Comparison of ENCODE assay signal across 8 cellular contexts in the genomic region with DNA sequence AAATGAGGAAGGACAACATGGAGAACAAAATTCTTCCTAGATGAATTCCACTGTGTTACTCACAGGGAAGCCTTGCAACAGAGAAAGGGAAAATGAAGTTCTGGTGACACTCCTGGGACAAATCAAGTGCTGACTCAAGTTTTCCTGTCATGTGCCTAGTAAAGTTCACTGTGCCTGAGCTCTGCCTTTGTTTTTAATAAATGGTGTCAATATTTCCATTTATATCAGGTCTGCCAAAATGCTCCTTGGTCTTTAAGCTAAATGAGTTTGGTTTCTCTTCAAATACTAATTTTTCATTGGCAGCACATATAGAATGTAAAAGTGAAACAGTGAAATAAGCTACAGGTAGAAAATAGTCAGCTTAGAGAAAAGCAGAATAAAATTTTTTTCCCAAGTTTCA. TPM values are rescaled to one million over a fixed set of nuclear protein-coding genes. Genes with fewer than 3 reads are reported as not detected.
DNase-seq lines count a peak whose midpoint lies in the region; ATAC-seq, FAIRE-seq and TF ChIP-seq lines count a peak whose summit lies in the region.

No MANE protein-coding gene starts in this region.

- ATAC-seq in CD4-positive, alpha-beta T cell (ENCODE audit: poor library complexity), result no peak
- ATAC-seq in activated T-helper 17 cell treated with anti-CD3 and anti-CD28 coated beads, Interleukin-2, amount 50 U/mL, for 72 hours (replicated peaks), result peak; percentile 60
- ATAC-seq in foreskin keratinocyte, result no peak
- peak; percentile 82 to 86 (median 85) for ATAC-seq in psoas muscle
- no peak for ATAC-seq in HG02852 (IDR thresholded peaks at IDR 0.05; ENCODE audit: unreplicated experiment)

- CTCF ChIA-PET in CD4-positive, alpha-beta T cell (lab: Charles Lee), result interaction anchor here (0.8 to 1.5 kb wide), 2 partner anchors 24 to 220 kb away, joined by 3 to 5 read pairs; no protein-coding TSS in a partner anchor
- CTCF ChIA-PET in CD4-positive, alpha-beta memory T cell (lab: Charles Lee; ENCODE audit: partially characterized antibody), result interaction anchor here (1.3 to 5.6 kb wide), 6 partner anchors 10 to 356 kb away, joined by 3 to 49 read pairs (median 5); partner anchors contain the start of genes ATF1 and SLC11A2
- CTCF ChIA-PET in CD8-positive, alpha-beta memory T cell (lab: Charles Lee), result interaction anchor here (1.1 to 4.5 kb wide), 4 partner anchors 159 to 227 kb away, joined by 3 to 38 read pairs (median 14); partner anchors contain the start of gene ATF1

- no peak for DNase-seq in CD4-positive, alpha-beta T cell
- DNase-seq in foreskin keratinocyte, result peak; percentile 7 to 50
- DNase-seq in psoas muscle, result no peak
- no peak for DNase-seq in CD4-positive, alpha-beta memory T cell
- no peak for DNase-seq in GM12892 (ENCODE audit: insufficient read length)
- DNase-seq in CD8-positive, alpha-beta memory T cell, result no peak

- intact Hi-C loops in CD4-positive, alpha-beta T cell (cut with DNase I, micrococcal nuclease), result no loop called here
- intact Hi-C loops in psoas muscle (cut with DNase I), result loop anchor here (2.0 to 10.0 kb wide), 4 partner anchors 63 to 221 kb away; partner anchors contain the start of gene ATF1 (in 1 of the 2)
- intact Hi-C loops in CD4-positive, alpha-beta memory T cell (cut with micrococcal nuclease), result no loop called here

- H3K4me1 ChIP-seq in foreskin keratinocyte, result no peaks in the 10 kb centered on the region
- peaks cover 25% of the 10 kb centered on the region for H3K4me1 ChIP-seq in psoas muscle
- H3K4me1 ChIP-seq in CD4-positive, alpha-beta memory T cell (ENCODE audit: insufficient read depth, low read length), result no peaks in the 10 kb centered on the region
- no peaks in the 10 kb centered on the region for H3K4me1 ChIP-seq in CD8-positive, alpha-beta memory T cell (ENCODE audit: insufficient read depth, low read length)

- H3K36me3 ChIP-seq in psoas muscle (ENCODE audit: insufficient read depth in 1 of 2, low read depth in 1 of 2), result peaks cover 0 to 38% of the 10 kb centered on the region in 2 donors
- H3K36me3 ChIP-seq in CD4-positive, alpha-beta memory T cell (ENCODE audit: insufficient read depth, low read length), result peaks cover 17% of the 10 kb centered on the region
- H3K36me3 ChIP-seq in CD8-positive, alpha-beta memory T cell (ENCODE audit: insufficient read depth, low read length), result peaks cover 10% of the 10 kb centered on the region

- no peak overlapping the region for H3K4me3 ChIP-seq in psoas muscle
- H3K4me3 ChIP-seq in CD4-positive, alpha-beta memory T cell (ENCODE audit: low read length in 2 of 2), result no peak overlapping the region
- no peak overlapping the region for H3K4me3 ChIP-seq in CD8-positive, alpha-beta memory T cell (ENCODE audit: low read length)

- peak overlapping the region; percentile 59 for H3K27ac Mint-ChIP-seq in CD4-positive, alpha-beta T cell
- H3K27ac Mint-ChIP-seq in activated T-helper 17 cell treated with anti-CD3 and anti-CD28 coated beads, Interleukin-2, amount 50 U/mL, for 72 hours, result peak overlapping the region; percentile 69
- peak overlapping the region in 2 of 7 donors; percentile 18 to 33 for H3K27ac Mint-ChIP-seq in CD4-positive, alpha-beta memory T cell
- H3K27ac Mint-ChIP-seq in CD8-positive, alpha-beta memory T cell, result peak overlapping the region in 4 of 8 donors; percentile 6 to 69 (median 40)

- H3K9me3 ChIP-seq in CD4-positive, alpha-beta T cell (ENCODE audit: control insufficient read depth, low read length), result no peaks in the 10 kb centered on the region
- H3K9me3 ChIP-seq in psoas muscle, result no peaks in the 10 kb centered on the region
- H3K9me3 ChIP-seq in CD4-positive, alpha-beta memory T cell (ENCODE audit: control insufficient read depth in 1 of 2, low read length in 2 of 2), result no peaks in the 10 kb centered on the region
- no peaks in the 10 kb centered on the region for H3K9me3 ChIP-seq in CD8-positive, alpha-beta memory T cell (ENCODE audit: low read length)

- H3K27me3 ChIP-seq in CD4-positive, alpha-beta T cell (ENCODE audit: control insufficient read depth, insufficient read depth, low read length), result no peaks in the 10 kb centered on the region
- H3K27me3 ChIP-seq in foreskin keratinocyte (no peaks in the 10 kb centered on the region), psoas muscle (ENCODE audit: insufficient read depth in 3 of 3, low read length in 2 of 3) (no peaks in the 10 kb centered on the region)
- H3K27me3 ChIP-seq in CD4-positive, alpha-beta memory T cell (ENCODE audit: insufficient read depth, low read length), result no peaks in the 10 kb centered on the region
- no peaks in the 10 kb centered on the region for H3K27me3 ChIP-seq in CD8-positive, alpha-beta memory T cell (ENCODE audit: insufficient read depth, low read length, poor library complexity, severe bottlenecking)

- FAIRE-seq in GM12892 (lab: Jason Lieb, UNC), result no peak

- H3K4me1 Mint-ChIP-seq in CD4-positive, alpha-beta T cell (ENCODE audit: low read depth), result peaks cover 9% of the 10 kb centered on the region
- peaks cover 14% of the 10 kb centered on the region for H3K4me1 Mint-ChIP-seq in activated T-helper 17 cell treated with anti-CD3 and anti-CD28 coated beads, Interleukin-2, amount 50 U/mL, for 72 hours
- H3K4me1 Mint-ChIP-seq in CD4-positive, alpha-beta memory T cell, result peaks cover 0 to 6% (median 3%) of the 10 kb centered on the region in 4 donors
- peaks cover 0 to 9% (median 3%) of the 10 kb centered on the region in 3 donors for H3K4me1 Mint-ChIP-seq in CD8-positive, alpha-beta memory T cell

- POLR2A ChIA-PET in CD4-positive, alpha-beta T cell (lab: Charles Lee), result interaction anchor here (3.6 kb wide), 1 partner anchor 220 kb away, joined by 17 read pairs; no protein-coding TSS in a partner anchor
- POLR2A ChIA-PET in CD4-positive, alpha-beta memory T cell (lab: Charles Lee; ENCODE audit: partially characterized antibody), result interaction anchor here (2.0 kb wide), 1 partner anchor 220 kb away, joined by 6 read pairs; no protein-coding TSS in a partner anchor
- POLR2A ChIA-PET in CD8-positive, alpha-beta memory T cell (lab: Charles Lee), result interaction anchor here (0.8 to 1.4 kb wide), 2 partner anchors 160 to 220 kb away, joined by 3 to 5 read pairs; no protein-coding TSS in a partner anchor

- no peak overlapping the region for H3K27ac ChIP-seq in CD4-positive, alpha-beta T cell (ENCODE audit: low read depth, low read length)
- H3K27ac ChIP-seq in foreskin keratinocyte (no peak overlapping the region), psoas muscle (peak overlapping the region; percentile 82)
- no peak overlapping the region for H3K27ac ChIP-seq in CD4-positive, alpha-beta memory T cell (ENCODE audit: low read depth, low read length)
- H3K27ac ChIP-seq in CD8-positive, alpha-beta memory T cell (ENCODE audit: low read depth, low read length), result no peak overlapping the region

- peaks cover 49% of the 10 kb centered on the region for H3K36me3 Mint-ChIP-seq in CD4-positive, alpha-beta T cell (ENCODE audit: low read depth)
- peaks cover 70% of the 10 kb centered on the region for H3K36me3 Mint-ChIP-seq in activated T-helper 17 cell treated with anti-CD3 and anti-CD28 coated beads, Interleukin-2, amount 50 U/mL, for 72 hours (ENCODE audit: low read depth)
- H3K36me3 Mint-ChIP-seq in CD4-positive, alpha-beta memory T cell, result peaks cover 35 to 48% of the 10 kb centered on the region in 2 donors
- H3K36me3 Mint-ChIP-seq in CD8-positive, alpha-beta memory T cell, result peaks cover 0 to 48% (median 12%) of the 10 kb centered on the region in 3 donors

- H3K4me3 Mint-ChIP-seq in CD4-positive, alpha-beta T cell, result no peak overlapping the region
- peak overlapping the region; percentile 3 for H3K4me3 Mint-ChIP-seq in activated T-helper 17 cell treated with anti-CD3 and anti-CD28 coated beads, Interleukin-2, amount 50 U/mL, for 72 hours
- no peak overlapping the region for H3K4me3 Mint-ChIP-seq in CD4-positive, alpha-beta memory T cell
- H3K4me3 Mint-ChIP-seq in CD8-positive, alpha-beta memory T cell, result no peak overlapping the region

- TF ChIP-seq POLR2A in GM12892 (IDR thresholded peaks at IDR 0.05; ENCODE audit: low read depth, low read length), result no peak

- no peaks in the 10 kb centered on the region for H3K27me3 Mint-ChIP-seq in CD4-positive, alpha-beta T cell
- no peaks in the 10 kb centered on the region for H3K27me3 Mint-ChIP-seq in activated T-helper 17 cell treated with anti-CD3 and anti-CD28 coated beads, Interleukin-2, amount 50 U/mL, for 72 hours
- H3K27me3 Mint-ChIP-seq in CD4-positive, alpha-beta memory T cell, result no peaks in the 10 kb centered on the region
- no peaks in the 10 kb centered on the region for H3K27me3 Mint-ChIP-seq in CD8-positive, alpha-beta memory T cell

- TF ChIP-seq CTCF in CD4-positive, alpha-beta T cell (IDR thresholded peaks at IDR 0.05), result no peak
- no peak for TF ChIP-seq CTCF in foreskin keratinocyte (conservative IDR thresholded peaks at IDR 0.05)
- TF ChIP-seq CTCF in psoas muscle (IDR thresholded peaks at IDR 0.05), result no peak

- no peaks in the 10 kb centered on the region for H3K9me3 Mint-ChIP-seq in CD4-positive, alpha-beta T cell
- no peaks in the 10 kb centered on the region for H3K9me3 Mint-ChIP-seq in activated T-helper 17 cell treated with anti-CD3 and anti-CD28 coated beads, Interleukin-2, amount 50 U/mL, for 72 hours
- H3K9me3 Mint-ChIP-seq in CD4-positive, alpha-beta memory T cell, result no peaks in the 10 kb centered on the region
- H3K9me3 Mint-ChIP-seq in CD8-positive, alpha-beta memory T cell, result no peaks in the 10 kb centered on the region

RNA-seq across cellular contexts. Expression of gene HIGD1C, which starts 33.0 kb away (rescaled TPM):
- not detected for total RNA-seq in CD4-positive, alpha-beta T cell
- not detected for total RNA-seq in activated T-helper 17 cell treated with anti-CD3 and anti-CD28 coated beads, Interleukin-2, amount 50 U/mL, for 72 hours
- total RNA-seq in foreskin keratinocyte, result not detected in 2 replicates
- polyA plus RNA-seq in foreskin keratinocyte, result not detected in 2 replicates
- not detected for total RNA-seq in psoas muscle
- polyA plus RNA-seq in psoas muscle, result not detected
- not detected for total RNA-seq in CD4-positive, alpha-beta memory T cell
- polyA plus RNA-seq in CD4-positive, alpha-beta memory T cell, result not detected
- polyA plus RNA-seq in GM12892 (2012; ENCODE audit: missing spikeins), result not detected
- not detected for total RNA-seq in CD8-positive, alpha-beta memory T cell
- not detected for polyA plus RNA-seq in CD8-positive, alpha-beta memory T cell

RNA-seq across cellular contexts. Expression of gene SLC11A2, which starts 40.9 kb away (rescaled TPM):
- total RNA-seq in CD4-positive, alpha-beta T cell, result 10 to 100 TPM; 43.6 to 47.7 TPM
- 10 to 100 TPM; 51.8 to 56.3 TPM for total RNA-seq in activated T-helper 17 cell treated with anti-CD3 and anti-CD28 coated beads, Interleukin-2, amount 50 U/mL, for 72 hours
- total RNA-seq in foreskin keratinocyte (22.9 and 25.3 TPM in 2 replicates), psoas muscle (10 to 100 TPM; 15.7 to 55.3 (median 36.6) TPM)
- polyA plus RNA-seq in foreskin keratinocyte (9.4 and 10.3 TPM in 2 replicates), psoas muscle (10 to 100 TPM; 18.8 to 40.2 (median 26.1) TPM)
- total RNA-seq in CD4-positive, alpha-beta memory T cell, result 10 to 100 TPM; 55.1 to 62.7 TPM
- polyA plus RNA-seq in CD4-positive, alpha-beta memory T cell, result 10 to 100 TPM in 1 of 2 donors, 1 to 10 TPM in 1; 7.4 to 18.9 TPM
- 13.7 TPM for polyA plus RNA-seq in GM12892 (2012; ENCODE audit: missing spikeins)
- total RNA-seq in CD8-positive, alpha-beta memory T cell, result 10 to 100 TPM; 35.2 to 36.9 TPM
- polyA plus RNA-seq in CD8-positive, alpha-beta memory T cell, result 14.0 TPM

Comparison
In these comparisons a context has a peak if more than half of its experiments do, and no peak if none do; other contexts are left out.
1. ATAC-seq: peak in activated T-helper 17 cell treated with anti-CD3 and anti-CD28 coated beads, Interleukin-2, amount 50 U/mL, for 72 hours (single experiment) and psoas muscle (4 of 4); none in CD4-positive, alpha-beta T cell (single experiment), foreskin keratinocyte (single experiment) and HG02852 (single experiment).
2. DNase-seq: peak in foreskin keratinocyte (2 of 2); none in CD4-positive, alpha-beta T cell (0 of 10), psoas muscle (0 of 2), CD4-positive, alpha-beta memory T cell (0 of 5), GM12892 (single experiment) and CD8-positive, alpha-beta memory T cell (0 of 5).
3. intact Hi-C loops: an anchor here in psoas muscle (2.0 to 10.0 kb wide); none called in CD4-positive, alpha-beta T cell and CD4-positive, alpha-beta memory T cell.